Comparison of ENCODE assay signal across 15 cellular contexts in the genomic region with DNA sequence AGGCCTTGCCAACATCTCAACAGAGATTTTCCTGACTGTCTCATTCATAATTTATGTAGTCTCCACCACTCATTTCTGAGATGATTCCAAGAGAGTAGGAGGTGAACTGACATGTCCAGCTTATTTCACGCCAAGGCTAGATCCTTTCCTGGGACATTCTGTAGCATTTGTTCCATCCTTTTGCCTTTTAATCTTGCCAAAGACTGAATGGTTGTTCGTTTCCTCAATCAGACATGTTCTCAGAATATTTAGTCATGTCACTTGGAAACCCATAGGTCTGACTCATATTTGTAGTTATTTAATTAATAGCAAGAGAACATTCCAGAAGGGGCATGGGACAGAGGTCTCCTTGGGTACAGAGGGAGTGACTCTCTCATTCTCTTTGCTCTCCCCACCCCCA.
DNase-seq lines count a peak whose midpoint lies in the region; ATAC-seq and TF ChIP-seq lines count a peak whose summit lies in the region.
"Had no signal": no experiment of that assay in that cellular context is flagged by ENCODE, and none has a peak within 500 bp of the region (broad histone marks: within the 10 kb centered on the region; RNA-seq: fewer than 3 reads in every experiment).

No MANE protein-coding gene starts in this region.

- ATAC-seq in SK-N-SH treated with all-trans-retinoic acid at 6 μM for 48 hours = no peak
- no peak for ATAC-seq in HG02798 (IDR thresholded peaks at IDR 0.05; ENCODE audit: poor library complexity, unreplicated experiment)
- ATAC-seq: activated CD4-positive, CD25-positive, alpha-beta regulatory T cell treated with anti-CD3 and anti-CD28 coated beads, Interleukin-2, amount 50 U/mL, for 24 hours had no signal

- no peaks in the 10 kb centered on the region for H4K20me1 ChIP-seq in SK-N-SH (ENCODE audit: insufficient read depth)

- no peak overlapping the region for H3K9ac ChIP-seq in SK-N-SH

- H3K9me3 ChIP-seq in SK-N-SH (no peaks in the 10 kb centered on the region), esophagus squamous epithelium (no peaks in the 10 kb centered on the region), muscle layer of duodenum (ENCODE audit: control insufficient read depth in 1 of 2, low read length in 2 of 2) (no peaks in the 10 kb centered on the region), spleen (no peaks in the 10 kb centered on the region)

- CTCF ChIA-PET in SK-N-SH (lab: Yijun Ruan, JAX) = interaction anchor here (0.6 kb wide), 1 partner anchor 27 kb away, joined by 3 read pairs; no protein-coding TSS in a partner anchor

- H3K27me3 ChIP-seq in SK-N-SH (ENCODE audit: insufficient read depth) = no peaks in the 10 kb centered on the region
- H3K27me3 ChIP-seq in esophagus squamous epithelium = no peaks in the 10 kb centered on the region
- no peaks in the 10 kb centered on the region for H3K27me3 ChIP-seq in muscle layer of duodenum (ENCODE audit: low read depth, low read length)
- no peaks in the 10 kb centered on the region for H3K27me3 ChIP-seq in spleen (replicated peaks in 1 of 7)

- no peak for TF ChIP-seq EP300 in SK-N-SH (IDR thresholded peaks at IDR 0.05; ENCODE audit: borderline replicate concordance in 1 of 2, low read depth in 1 of 2, low read length in 1 of 2)

- H3K36me3 ChIP-seq in SK-N-SH (replicated peaks in 1 of 2; ENCODE audit: control insufficient read depth in 1 of 2, insufficient read depth in 2 of 2, low read length in 1 of 2) = peaks cover 0 to 2% of the 10 kb centered on the region in 2 experiments
- peaks cover 0 to 22% (median 0%) of the 10 kb centered on the region in 3 donors for H3K36me3 ChIP-seq in esophagus squamous epithelium
- peaks cover 16 to 17% of the 10 kb centered on the region in 2 donors for H3K36me3 ChIP-seq in muscle layer of duodenum (ENCODE audit: control insufficient read depth in 1 of 2, insufficient read depth in 2 of 2, low read length in 2 of 2)
- peaks cover 0 to 10% (median 0%) of the 10 kb centered on the region in 6 donors for H3K36me3 ChIP-seq in spleen

- H3K27ac ChIP-seq in SK-N-SH (ENCODE audit: low read depth in 2 of 2, low read length in 1 of 2) (peak overlapping the region in 1 of 2 experiments; percentile 66; a peak in 2 of 4 replicates), esophagus squamous epithelium (peak overlapping the region; percentile 20 to 68 (median 44)), muscle layer of duodenum (ENCODE audit: low read length) (peak overlapping the region; percentile 47), spleen (peak overlapping the region in 3 of 8 donors; percentile 40 to 52 (median 45))
- H3K27ac ChIP-seq: 22Rv1 had no signal

- H3K4me3 ChIP-seq in SK-N-SH (ENCODE audit: low read depth in 2 of 2, low read length in 1 of 2) (no peak overlapping the region), esophagus squamous epithelium (no peak overlapping the region), muscle layer of duodenum (ENCODE audit: low read depth in 1 of 2, low read length in 2 of 2) (no peak overlapping the region), spleen (no peak overlapping the region)

- intact Hi-C loops in esophagus squamous epithelium (cut with DNase I) = no loop called here
- intact Hi-C loops in spleen (cut with DNase I; ENCODE audit: low total_unique reads) = no loop called here

- H3K79me2 ChIP-seq in SK-N-SH (ENCODE audit: insufficient read depth) = no peaks in the 10 kb centered on the region

- TF ChIP-seq POLR2A in esophagus squamous epithelium (IDR thresholded peaks at IDR 0.05) = no peak
- TF ChIP-seq POLR2A in spleen (IDR thresholded peaks at IDR 0.05) = no peak

- no peak for TF ChIP-seq CTCF in SK-N-SH (IDR thresholded peaks at IDR 0.05)
- no peak for TF ChIP-seq CTCF in esophagus squamous epithelium (IDR thresholded peaks at IDR 0.05)
- TF ChIP-seq CTCF in spleen (IDR thresholded peaks at IDR 0.05 in 8 of 11, conservative IDR thresholded peaks at IDR 0.05 in 3 of 11) = no peak

- WGBS in SK-N-SH (ENCODE audit: low lambda C conversion rate) = 69% methylated on average over 2 of the region's 2 CpGs
- 12 to 14% methylated on average over 2 of the region's 2 CpGs for WGBS in esophagus squamous epithelium, 2 donors
- 73 to 88% (median 76%) methylated on average over 2 of the region's 2 CpGs for WGBS in spleen, 5 donors

- peak overlapping the region; percentile 48; the same call in 1 of the 2 replicates for H2AFZ ChIP-seq in SK-N-SH (ENCODE audit: low read depth)

- no peak overlapping the region; the same call in 1 of the 2 replicates for H3K4me2 ChIP-seq in SK-N-SH

- H3F3A ChIP-seq in SK-N-SH (replicated peaks; ENCODE audit: insufficient read depth) = peaks cover 9% of the 10 kb centered on the region

- H3K4me1 ChIP-seq in SK-N-SH (ENCODE audit: control insufficient read depth in 1 of 2, insufficient read depth in 2 of 2, low read depth in 1 of 2, low read length in 1 of 2) (peaks cover 7 to 10% of the 10 kb centered on the region in 2 experiments; a peak in 3 of 4 replicates), esophagus squamous epithelium (peaks cover 0 to 21% (median 4%) of the 10 kb centered on the region in 3 donors), muscle layer of duodenum (ENCODE audit: control insufficient read depth in 1 of 2, insufficient read depth in 2 of 2, low read length in 2 of 2) (peaks cover 0 to 6% of the 10 kb centered on the region in 2 donors), spleen (no peaks in the 10 kb centered on the region)

- TF ChIP-seq RAD21 in SK-N-SH (IDR thresholded peaks at IDR 0.05; ENCODE audit: low read length) = no peak

- POLR2A ChIA-PET in SK-N-SH (lab: Yijun Ruan, JAX) = no interaction called here

- no peaks in the 10 kb centered on the region for H3K9me2 ChIP-seq in SK-N-SH

- DNase-seq in SK-N-SH (no peak), esophagus squamous epithelium (lab: John Stamatoyannopoulos, UW) (no peak), spleen (no peak), T-helper 2 cell (no peak)
- DNase-seq in activated CD8-positive, alpha-beta memory T cell treated with anti-CD3 and anti-CD28 coated beads, Interleukin-2, amount 50 U/mL, for 48 hours = no peak
- DNase-seq: DMS53, hippocampal formation, NCI-H1417 treated with DMSO at 0.1 percent for 48 hours, NCI-H748 treated with DMSO at 0.1 percent for 48 hours, small intestine had no signal

TF ChIP-seq in SK-N-SH, 30 proteins besides CTCF, POLR2A, EP300 and RAD21:
- no peak for TF ChIP-seq GABPA (IDR thresholded peaks at IDR 0.05; ENCODE audit: low read depth)
- TF ChIP-seq FOSL2 (IDR thresholded peaks at IDR 0.05; ENCODE audit: borderline replicate concordance, low read depth) = peak; percentile 8; the same call in 1 of the 2 replicates
- TF ChIP-seq, protein P1, sequence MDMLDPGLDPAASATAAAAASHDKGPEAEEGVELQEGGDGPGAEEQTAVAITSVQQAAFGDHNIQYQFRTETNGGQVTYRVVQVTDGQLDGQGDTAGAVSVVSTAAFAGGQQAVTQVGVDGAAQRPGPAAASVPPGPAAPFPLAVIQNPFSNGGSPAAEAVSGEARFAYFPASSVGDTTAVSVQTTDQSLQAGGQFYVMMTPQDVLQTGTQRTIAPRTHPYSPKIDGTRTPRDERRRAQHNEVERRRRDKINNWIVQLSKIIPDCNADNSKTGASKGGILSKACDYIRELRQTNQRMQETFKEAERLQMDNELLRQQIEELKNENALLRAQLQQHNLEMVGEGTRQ (IDR thresholded peaks at IDR 0.05; ENCODE audit: borderline replicate concordance, low read depth, low read length) = no peak
- TF ChIP-seq POLR2AphosphoS5 (IDR thresholded peaks at IDR 0.05; ENCODE audit: low read depth, low read length) = no peak
- TF ChIP-seq YY1 (IDR thresholded peaks at IDR 0.05; ENCODE audit: low read depth) = no peak

TF ChIP-seq in SK-N-SH treated with all-trans-retinoic acid at 6 μM for 48 hours, 23 proteins besides CTCF, POLR2A, EP300 and RAD21:
- TF ChIP-seq ZNF70 (CRISPR knock-in tag; IDR thresholded peaks at IDR 0.05) = no peak
- TF ChIP-seq ZFP3 (CRISPR knock-in tag; IDR thresholded peaks at IDR 0.05) = no peak
